In the genomic region with DNA sequence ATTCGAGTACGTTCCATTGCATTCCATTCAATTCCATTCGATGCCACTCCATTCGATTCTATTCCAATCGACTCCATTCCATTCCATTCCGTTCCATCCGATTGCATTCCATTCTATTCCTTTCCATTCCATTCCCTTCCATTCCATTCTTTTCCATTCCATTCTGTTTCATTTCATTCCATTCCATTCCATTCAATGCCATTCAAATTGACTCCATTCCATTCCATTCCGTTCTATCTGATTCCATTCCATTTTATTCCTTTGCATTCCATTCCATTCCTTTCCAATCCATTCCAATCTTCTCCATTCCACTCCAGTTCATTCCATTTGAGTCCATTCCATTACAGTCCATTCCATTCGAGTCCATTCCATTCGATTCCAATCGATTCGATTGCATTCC, we compare ENCODE assay signal across 5 cellular contexts.
DNase-seq lines count a peak whose midpoint lies in the region; ATAC-seq, FAIRE-seq and TF ChIP-seq lines count a peak whose summit lies in the region.
"Not testable (repeated sequence)": the region's sequence is repeated elsewhere in the genome, so short reads cannot be mapped to it uniquely, and the experiment has no call there.

No MANE protein-coding gene starts in this region.

- not testable (repeated sequence) for H3K4me3 Mint-ChIP-seq in CD8-positive, alpha-beta T cell; endodermal cell

- not testable (repeated sequence) for DNase-seq in CD8-positive, alpha-beta T cell; IMR-90; endodermal cell; HepG2 (ENCODE audit: low spot score)

- H3K4me3 ChIP-seq in CD8-positive, alpha-beta T cell (ENCODE audit: low read depth, low read length); IMR-90 (ENCODE audit: insufficient read depth, low read depth, low read length); HepG2 (replicated peaks in 1 of 3; ENCODE audit: insufficient read depth in 1 of 3, low read depth in 2 of 3, low read length in 3 of 3): not testable (repeated sequence)
- H3K4me3 ChIP-seq in endodermal cell (ENCODE audit: low read length) (peak overlapping the region; percentile 17), liver (ENCODE audit: low read depth in 1 of 3, low read length in 3 of 3) (peak overlapping the region in 2 of 3 donors; percentile 3 to 31)

- not testable (repeated sequence) for H4K20me1 ChIP-seq in IMR-90 (ENCODE audit: insufficient read depth, low read length); HepG2 (ENCODE audit: insufficient read depth, low read length)

- intact Hi-C loops in CD8-positive, alpha-beta T cell (cut with DNase I, micrococcal nuclease); IMR-90 (cut with micrococcal nuclease); HepG2 (cut with micrococcal nuclease; ENCODE audit: unreplicated experiment): not testable (repeated sequence)

- peaks cover 65% of the 10 kb centered on the region for H3K36me3 Mint-ChIP-seq in CD8-positive, alpha-beta T cell
- H3K36me3 Mint-ChIP-seq in endodermal cell (ENCODE audit: low read depth): peaks cover 73% of the 10 kb centered on the region

- in situ Hi-C loops in IMR-90 (cut with MboI; ENCODE audit: low sequenced_read_pairs); HepG2 (cut with HindIII; ENCODE audit: extremely low pct_ligation_motif_present, low pct_unique_long_range_greater_than_20kb): not testable (repeated sequence)

- H3K79me1 ChIP-seq in IMR-90 (ENCODE audit: low read depth in 1 of 2, low read length in 2 of 2): not testable (repeated sequence)

- TF ChIP-seq EP300 in HepG2 (IDR thresholded peaks at IDR 0.05; ENCODE audit: low read depth in 2 of 2, low read length in 2 of 2); HepG2 (CRISPR knock-in tag; IDR thresholded peaks at IDR 0.05; ENCODE audit: borderline replicate concordance): not testable (repeated sequence)

- H3K27me3 Mint-ChIP-seq in CD8-positive, alpha-beta T cell (ENCODE audit: low read depth); endodermal cell (ENCODE audit: insufficient read depth): not testable (repeated sequence)

- H2BK120ac ChIP-seq in IMR-90 (ENCODE audit: low read depth, low read length): not testable (repeated sequence)

- H3K9ac ChIP-seq in IMR-90 (ENCODE audit: low read depth, low read length); endodermal cell (ENCODE audit: extremely low read depth, low read length, poor library complexity, severe bottlenecking); HepG2 (ENCODE audit: insufficient read depth, low read depth, low read length); liver (ENCODE audit: low read depth in 1 of 2, low read length in 2 of 2): not testable (repeated sequence)

- not testable (repeated sequence) for H3K27me3 ChIP-seq in CD8-positive, alpha-beta T cell (ENCODE audit: insufficient read depth, low read length); IMR-90 (ENCODE audit: control insufficient read depth, insufficient read depth, low read length); endodermal cell (ENCODE audit: control insufficient read depth, insufficient read depth, low read length, poor library complexity, severe bottlenecking); HepG2 (ENCODE audit: control insufficient read depth in 1 of 2, insufficient read depth in 2 of 2, low read length in 2 of 2); liver (ENCODE audit: control insufficient read depth in 4 of 4, insufficient read depth in 4 of 4, low read length in 3 of 4)

- not testable (repeated sequence) for H3K9me1 ChIP-seq in IMR-90 (ENCODE audit: insufficient read depth, low read length)

- H3K4ac ChIP-seq in IMR-90 (ENCODE audit: low read depth, low read length): not testable (repeated sequence)

- dilution Hi-C loops in IMR-90 (cut with HindIII; ENCODE audit: low sequenced_read_pairs, unreplicated experiment): not testable (repeated sequence)

- H3K79me2 ChIP-seq in HepG2 (ENCODE audit: insufficient read depth, low read length): not testable (repeated sequence)

- not testable (repeated sequence) for H3K27ac Mint-ChIP-seq in CD8-positive, alpha-beta T cell; endodermal cell

- H3K56ac ChIP-seq in IMR-90 (ENCODE audit: extremely low read depth, insufficient read depth, low read length): not testable (repeated sequence)

- not testable (repeated sequence) for H2AK5ac ChIP-seq in IMR-90 (ENCODE audit: low read depth, low read length)

- not testable (repeated sequence) for H3K4me1 ChIP-seq in CD8-positive, alpha-beta T cell (ENCODE audit: insufficient read depth, low read length); IMR-90 (ENCODE audit: control insufficient read depth, insufficient read depth, low read length); endodermal cell (ENCODE audit: control insufficient read depth, insufficient read depth, low read length); HepG2 (ENCODE audit: insufficient read depth, low read length); liver (ENCODE audit: control insufficient read depth in 4 of 4, insufficient read depth in 4 of 4, low read length in 3 of 4)

- H3K14ac ChIP-seq in IMR-90 (replicated peaks; ENCODE audit: low read depth, low read length): not testable (repeated sequence)

- H2BK5ac ChIP-seq in IMR-90 (ENCODE audit: low read depth, low read length, poor library complexity, severe bottlenecking): peak overlapping the region; percentile 41

- 58 to 100% methylated on average over 4 to 12 of the region's 12 CpGs for WGBS in IMR-90 (ENCODE audit: extremely low coverage in 2 of 2, insufficient read length in 1 of 2), 2 experiments
- WGBS in endodermal cell (ENCODE audit: insufficient coverage in 1 of 2, insufficient read length in 1 of 2), 2 experiments: 79 to 81% methylated on average over 12 of the region's 12 CpGs
- whole genome bisulfite sequencing in HepG2 (ENCODE audit: low lambda C conversion rate): 41% methylated on average over 12 of the region's 12 CpGs
- WGBS in liver: 77% methylated on average over 12 of the region's 12 CpGs

- not testable (repeated sequence) for H3K23ac ChIP-seq in IMR-90 (ENCODE audit: low read depth, low read length)

- H4K8ac ChIP-seq in IMR-90 (ENCODE audit: low read depth in 2 of 2, low read length in 2 of 2): not testable (repeated sequence)

- not testable (repeated sequence) for TF ChIP-seq POLR2A in IMR-90 (IDR thresholded peaks at IDR 0.05; ENCODE audit: low read depth, low read length); HepG2 (IDR thresholded peaks at IDR 0.05; ENCODE audit: insufficient read depth in 1 of 2, low read depth in 2 of 2, low read length in 2 of 2)

- BruUV-seq in IMR-90 (replicated peaks; lab: Mats Ljungman, UMichigan); HepG2 (replicated peaks; lab: Mats Ljungman, UMichigan): not testable (repeated sequence)

- not testable (repeated sequence) for H3K27ac ChIP-seq in CD8-positive, alpha-beta T cell (ENCODE audit: low read depth, low read length); IMR-90 (ENCODE audit: insufficient read depth, low read length); endodermal cell (ENCODE audit: low read depth, low read length); HepG2 (ENCODE audit: extremely low read length, insufficient read depth, low read length); liver (ENCODE audit: low read depth in 1 of 2, low read length in 2 of 2)

- not testable (repeated sequence) for H3K4me1 Mint-ChIP-seq in CD8-positive, alpha-beta T cell (ENCODE audit: low read depth); endodermal cell

- H4K91ac ChIP-seq in IMR-90 (ENCODE audit: insufficient read depth, low read depth, low read length): not testable (repeated sequence)

- not testable (repeated sequence) for ATAC-seq in CD8-positive, alpha-beta T cell; IMR-90 (ENCODE audit: low read depth); HepG2

- peaks cover 38% of the 10 kb centered on the region for H3K9me3 ChIP-seq in CD8-positive, alpha-beta T cell (ENCODE audit: low read length)
- H3K9me3 ChIP-seq in IMR-90 (ENCODE audit: control insufficient read depth, insufficient read depth, low read length) (peaks cover 41% of the 10 kb centered on the region), liver (ENCODE audit: control insufficient read depth in 4 of 4, low read length in 3 of 4) (peaks cover 52 to 91% (median 74%) of the 10 kb centered on the region in 4 donors)
- H3K9me3 ChIP-seq in endodermal cell (ENCODE audit: control insufficient read depth, low read length); HepG2 (ENCODE audit: low read length): not testable (repeated sequence)

- FAIRE-seq in HepG2 (lab: Jason Lieb, UNC): not testable (repeated sequence)

- CTCF ChIA-PET in CD8-positive, alpha-beta T cell (lab: Charles Lee); IMR-90 (lab: Yijun Ruan, JAX); HepG2 (lab: Yijun Ruan, JAX; ENCODE audit: low intra/inter-chr PET ratio, low total read pairs): not testable (repeated sequence)

- H3K36me3 ChIP-seq in CD8-positive, alpha-beta T cell (ENCODE audit: insufficient read depth, low read length); IMR-90 (ENCODE audit: control insufficient read depth, insufficient read depth, low read length); endodermal cell (ENCODE audit: control insufficient read depth, insufficient read depth, low read length); HepG2 (replicated peaks in 1 of 2; ENCODE audit: control insufficient read depth in 1 of 2, insufficient read depth in 2 of 2, low read length in 2 of 2); liver (ENCODE audit: control insufficient read depth in 4 of 4, insufficient read depth in 3 of 4, low read depth in 1 of 4, low read length in 3 of 4): not testable (repeated sequence)

- POLR2A ChIA-PET in CD8-positive, alpha-beta T cell (lab: Charles Lee); IMR-90 (lab: Charles Lee; ENCODE audit: unreplicated experiment); HepG2 (lab: Yijun Ruan, JAX): not testable (repeated sequence)

- H4K5ac ChIP-seq in IMR-90 (ENCODE audit: low read depth, low read length): not testable (repeated sequence)

- H2AK9ac ChIP-seq in IMR-90 (replicated peaks; ENCODE audit: low read depth, low read length, poor library complexity): not testable (repeated sequence)

- H3K9me3 Mint-ChIP-seq in CD8-positive, alpha-beta T cell: peaks cover 97% of the 10 kb centered on the region
- H3K9me3 Mint-ChIP-seq in endodermal cell: not testable (repeated sequence)

- not testable (repeated sequence) for H3K18ac ChIP-seq in IMR-90 (ENCODE audit: low read depth, low read length)

- H2BK20ac ChIP-seq in IMR-90 (ENCODE audit: low read depth, low read length): not testable (repeated sequence)

- H2BK15ac ChIP-seq in IMR-90 (ENCODE audit: low read depth, low read length): not testable (repeated sequence)

- H3K4me2 ChIP-seq in IMR-90 (ENCODE audit: low read depth, low read length); HepG2 (ENCODE audit: low read depth, low read length): not testable (repeated sequence)

- TF ChIP-seq CTCF in CD8-positive, alpha-beta T cell (IDR thresholded peaks at IDR 0.05): peak; percentile 28
- TF ChIP-seq CTCF in IMR-90 (conservative IDR thresholded peaks at IDR 0.05; ENCODE audit: low read depth, low read length); endodermal cell (conservative IDR thresholded peaks at IDR 0.05); HepG2 (CRISPR knock-in tag; IDR thresholded peaks at IDR 0.05); liver (IDR thresholded peaks at IDR 0.05; ENCODE audit: low read depth, low read length, missing input control): not testable (repeated sequence)

- not testable (repeated sequence) for H2AFZ ChIP-seq in IMR-90 (replicated peaks; ENCODE audit: low read length, poor library complexity); HepG2 (ENCODE audit: low read length)

- not testable (repeated sequence) for TF ChIP-seq RAD21 in IMR-90 (IDR thresholded peaks at IDR 0.05; ENCODE audit: low read length); HepG2 (CRISPR knock-in tag; IDR thresholded peaks at IDR 0.05); liver (IDR thresholded peaks at IDR 0.05)
